18 cellular contexts compared by ENCODE assay signal in the genomic region with DNA sequence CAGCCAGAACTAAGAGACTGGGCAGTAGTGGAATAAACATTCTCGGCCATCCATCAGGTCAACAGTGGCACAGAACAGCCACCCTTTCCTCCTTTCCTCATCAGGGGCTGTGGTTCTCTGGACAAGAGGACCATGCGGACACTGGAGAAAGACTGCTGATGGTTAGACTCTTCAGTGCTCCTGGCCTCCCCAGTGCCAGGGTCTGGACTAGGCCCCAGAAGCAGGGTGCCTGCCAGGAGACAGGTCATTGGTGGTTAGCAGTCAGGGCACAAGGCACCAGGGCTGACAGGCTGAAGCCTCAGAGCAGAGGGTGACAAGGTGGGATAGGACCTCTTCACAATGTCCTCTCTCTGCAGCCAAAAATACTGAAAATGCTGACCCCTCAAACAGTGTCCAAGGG.
"Had no signal": no experiment of that assay in that cellular context is flagged by ENCODE, and none has a peak within 500 bp of the region (broad histone marks: within the 10 kb centered on the region; RNA-seq: fewer than 3 reads in every experiment).

No MANE protein-coding gene starts in this region.

- H3K9me3 Mint-ChIP-seq: endodermal cell, naive B cell had no signal

- H3K36me3 ChIP-seq: colonic mucosa, tibial artery, upper lobe of left lung, uterus had no signal

- ATAC-seq: foreskin keratinocyte; left colon; left ventricle myocardium superior; psoas muscle; stimulated activated naive CD8-positive, alpha-beta T cell treated with anti-CD3 and anti-CD28 coated beads, Interleukin-15, Interleukin-2, amounts not matched to agents 100 U/mL and 50 U/mL, for 24 hours had no signal

- DNase-seq: colonic mucosa; effector CD4-positive, alpha-beta T cell; endodermal cell; erythroblast; foreskin keratinocyte; left colon; mesendoderm; naive B cell; small intestine; stimulated activated CD4-positive, alpha-beta T cell treated with anti-CD3 and anti-CD28 coated beads, Interleukin-2, amount 100 ng/mL, for 48 hours; stimulated activated naive CD8-positive, alpha-beta T cell treated with anti-CD3 and anti-CD28 coated beads, Interleukin-15, Interleukin-2, amounts not matched to agents 100 U/mL and 50 U/mL, for 24 hours; tibial artery; uterus had no signal

- H3K4me1 ChIP-seq: colonic mucosa, psoas muscle, uterus had no signal

- H3K4me3 ChIP-seq: colonic mucosa, hepatocyte, psoas muscle, tibial artery, upper lobe of left lung, uterus had no signal

- H3K27ac Mint-ChIP-seq: endodermal cell had no signal

- H3K9me3 ChIP-seq: colonic mucosa, neutrophil, psoas muscle, tibial artery, upper lobe of left lung, uterus had no signal

- H3K27ac ChIP-seq: colonic mucosa, foreskin keratinocyte, hepatocyte, neutrophil, psoas muscle, tibial artery, uterus had no signal

- H3K27me3 ChIP-seq: colonic mucosa, foreskin keratinocyte, hepatocyte, neutrophil, tibial artery, upper lobe of left lung, uterus had no signal

- H3K4me3 Mint-ChIP-seq: endodermal cell had no signal

- H3K27me3 Mint-ChIP-seq: naive B cell had no signal
